In the genomic region with DNA sequence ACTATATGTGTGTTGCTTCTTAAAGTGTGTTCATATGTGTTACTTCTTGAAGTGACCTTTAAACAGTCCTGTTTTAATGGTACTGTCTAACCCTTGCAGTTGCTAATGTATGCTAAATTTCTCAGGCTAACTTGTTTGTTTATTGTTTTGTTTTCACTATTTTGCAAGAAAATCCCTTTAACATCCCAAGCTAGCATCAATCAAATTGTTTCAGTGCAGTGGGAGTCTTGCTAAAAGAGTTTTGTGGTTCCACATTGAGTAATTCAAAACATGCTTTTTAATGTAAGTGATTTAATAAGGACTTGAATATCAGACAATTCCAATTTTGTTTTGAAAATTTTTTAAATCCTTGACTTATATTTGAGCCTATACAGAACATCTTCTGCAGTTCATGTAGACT, we compare ENCODE assay signal across 20 cellular contexts.
"Had no signal": no experiment of that assay in that cellular context is flagged by ENCODE, and none has a peak within 500 bp of the region (broad histone marks: within the 10 kb centered on the region; RNA-seq: fewer than 3 reads in every experiment).

No MANE protein-coding gene starts in this region.

- H3K27me3 ChIP-seq: gastrocnemius medialis, testis had no signal

- H3K4me3 Mint-ChIP-seq: stimulated activated naive B cell treated with anti-CD40 and anti-IgM and Interleukin-4, amounts not matched to agents 10 μg/mL and 1 μg/mL and 100 μg/mL, for 72 hours; stimulated activated naive CD8-positive, alpha-beta T cell treated with anti-CD3 and anti-CD28 coated beads, Interleukin-15, amount 100 ng/mL, for 72 hours had no signal

- H3K9me3 ChIP-seq: gastrocnemius medialis, heart right ventricle, prostate gland, right lobe of liver, testis, tibial nerve had no signal

- DNase-seq: cortex of kidney; dorsolateral prefrontal cortex; effector CD8-positive, alpha-beta T cell; gastrocnemius medialis; heart right ventricle; hypothalamus; kidney glomerular epithelial cell; mesendoderm; naive B cell; occipital lobe; right lobe of liver; stimulated activated CD4-positive, alpha-beta T cell treated with anti-CD3 and anti-CD28 coated beads, Interleukin-2, amount 100 ng/mL, for 24 hours; stimulated activated CD4-positive, alpha-beta T cell treated with anti-CD3 and anti-CD28 coated beads, Interleukin-4, amount 100 ng/mL, for 4 hours; stimulated activated naive B cell treated with anti-CD40 and anti-IgM and Interleukin-4, amounts not matched to agents 10 μg/mL and 1 μg/mL and 100 μg/mL, for 72 hours; stimulated activated naive CD8-positive, alpha-beta T cell treated with anti-CD3 and anti-CD28 coated beads, Interleukin-15, amount 100 ng/mL, for 72 hours had no signal

- H2AFZ ChIP-seq: parathyroid adenoma had no signal

- H3K79me2 ChIP-seq: parathyroid adenoma had no signal

- H3K4me3 ChIP-seq: gastrocnemius medialis, heart right ventricle, prostate gland, right lobe of liver, testis, tibial nerve had no signal

- H3K4me1 ChIP-seq: prostate gland had no signal

- H3K27ac Mint-ChIP-seq: nephron; stimulated activated naive B cell treated with anti-CD40 and anti-IgM and Interleukin-4, amounts not matched to agents 10 μg/mL and 1 μg/mL and 100 μg/mL, for 72 hours; stimulated activated naive CD8-positive, alpha-beta T cell treated with anti-CD3 and anti-CD28 coated beads, Interleukin-15, amount 100 ng/mL, for 72 hours had no signal

- H3K27ac ChIP-seq: dorsolateral prefrontal cortex, gastrocnemius medialis, heart right ventricle, parathyroid adenoma, prostate gland, right lobe of liver, testis, tibial nerve had no signal

- H3K9ac ChIP-seq: parathyroid adenoma had no signal

- H3K9me3 Mint-ChIP-seq: naive B cell; nephron; stimulated activated naive B cell treated with anti-CD40 and anti-IgM and Interleukin-4, amounts not matched to agents 10 μg/mL and 1 μg/mL and 100 μg/mL, for 72 hours; stimulated activated naive CD8-positive, alpha-beta T cell treated with anti-CD3 and anti-CD28 coated beads, Interleukin-15, amount 100 ng/mL, for 72 hours had no signal

- H3K36me3 ChIP-seq: gastrocnemius medialis, heart right ventricle, prostate gland, right lobe of liver, tibial nerve had no signal
